ENCODE assay signal across 22 cellular contexts in the genomic region with DNA sequence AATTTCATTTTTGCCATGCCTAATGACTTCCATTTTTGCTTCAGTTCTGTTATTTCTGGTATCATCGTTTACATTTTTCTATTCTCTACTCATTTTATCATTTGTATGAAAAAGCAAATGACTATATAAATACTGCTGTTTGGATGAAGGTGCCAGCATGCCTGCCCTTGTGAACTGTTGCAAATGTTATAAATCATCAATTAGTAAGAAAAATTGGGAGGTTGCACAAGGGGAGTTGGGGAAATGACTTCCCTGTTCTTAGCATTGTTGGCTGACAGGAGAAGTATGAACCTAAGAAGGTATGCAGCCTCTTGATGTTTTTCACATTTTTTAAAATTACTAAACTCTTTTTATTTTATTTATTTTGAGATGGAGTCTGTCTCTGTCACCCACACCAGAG.
"Had no signal": no experiment of that assay in that cellular context is flagged by ENCODE, and none has a peak within 500 bp of the region (broad histone marks: within the 10 kb centered on the region; RNA-seq: fewer than 3 reads in every experiment).

No MANE protein-coding gene starts in this region.

- H3K4me1 Mint-ChIP-seq: neural crest cell had no signal

- H3K27ac ChIP-seq: lower lobe of right lung, psoas muscle, upper lobe of left lung had no signal

- H3K9me3 ChIP-seq: adrenal gland, lower lobe of right lung, mucosa of descending colon, psoas muscle, upper lobe of left lung had no signal

- H3K27ac Mint-ChIP-seq: activated T-helper 1 cell treated with anti-CD3 and anti-CD28 coated beads, Interleukin-12 subunit alpha, Interleukin-12 subunit beta, Interleukin-2, Interleukin-4 antibody, amounts not matched to agents 30 ng/mL and 10 ng/mL and 1 ng/mL, durations not matched to agents 14 hours and 24 hours and 36 hours; stimulated activated naive CD8-positive, alpha-beta T cell treated with anti-CD3 and anti-CD28 coated beads, Interleukin-15, amount 100 ng/mL, for 72 hours had no signal

- FAIRE-seq: small intestine had no signal

- H3K4me3 Mint-ChIP-seq: activated T-helper 1 cell treated with anti-CD3 and anti-CD28 coated beads, Interleukin-12 subunit alpha, Interleukin-12 subunit beta, Interleukin-2, Interleukin-4 antibody, amounts not matched to agents 30 ng/mL and 10 ng/mL and 1 ng/mL, durations not matched to agents 14 hours and 24 hours and 36 hours; neural crest cell had no signal

- H3K27me3 Mint-ChIP-seq: naive B cell; stimulated activated naive CD8-positive, alpha-beta T cell treated with anti-CD3 and anti-CD28 coated beads, Interleukin-15, amount 100 ng/mL, for 72 hours had no signal

- DNase-seq: activated CD4-positive, alpha-beta T cell treated with anti-CD3 and anti-CD28 coated beads, Interleukin-2, amount 50 U/mL, for 4 hours; activated CD4-positive, CD25-positive, alpha-beta regulatory T cell treated with anti-CD3 and anti-CD28 coated beads, Interleukin-2, amount 50 U/mL, for 72 hours; activated gamma-delta T cell treated with Interleukin-2 at 50 U/mL for 16 hours; effector CD4-positive, alpha-beta T cell; foreskin melanocyte; hypothalamus; islet precursor cell; lower lobe of right lung; mucosa of descending colon; naive B cell; psoas muscle; right cardiac atrium; small intestine; stimulated activated CD4-positive, alpha-beta T cell treated with anti-CD3 and anti-CD28 coated beads, Interleukin-15, amount 100 ng/mL, for 24 hours; stimulated activated CD4-positive, alpha-beta T cell treated with anti-CD3 and anti-CD28 coated beads, Interleukin-4, amount 100 ng/mL, for 1 hour; stimulated activated naive CD8-positive, alpha-beta T cell treated with anti-CD3 and anti-CD28 coated beads, Interleukin-15, amount 100 ng/mL, for 72 hours; T1000; upper lobe of left lung had no signal

- H3K4me3 ChIP-seq: adrenal gland, lower lobe of right lung, mucosa of descending colon, psoas muscle, upper lobe of left lung had no signal

- ATAC-seq: activated naive CD4-positive, alpha-beta T cell treated with anti-CD3 and anti-CD28 coated beads, Interleukin-2, amount 50 U/mL, for 72 hours; lower lobe of right lung; mucosa of descending colon; psoas muscle; right cardiac atrium; stimulated activated naive CD8-positive, alpha-beta T cell treated with anti-CD3 and anti-CD28 coated beads, Interleukin-15, amount 100 ng/mL, for 72 hours had no signal

- H3K27me3 ChIP-seq: adrenal gland, upper lobe of left lung had no signal

- H3K9me3 Mint-ChIP-seq: activated naive CD4-positive, alpha-beta T cell treated with anti-CD3 and anti-CD28 coated beads, Interleukin-2, amount 50 U/mL, for 72 hours; activated T-helper 1 cell treated with anti-CD3 and anti-CD28 coated beads, Interleukin-12 subunit alpha, Interleukin-12 subunit beta, Interleukin-2, Interleukin-4 antibody, amounts not matched to agents 30 ng/mL and 10 ng/mL and 1 ng/mL, durations not matched to agents 14 hours and 24 hours and 36 hours; naive B cell; neural crest cell; stimulated activated naive CD8-positive, alpha-beta T cell treated with anti-CD3 and anti-CD28 coated beads, Interleukin-15, amount 100 ng/mL, for 72 hours had no signal
